Comparison of ENCODE assay signal across 24 cellular contexts in genomic region chr3:116399701-116400261, GRCh38. TPM values are rescaled to one million over a fixed set of nuclear protein-coding genes. Genes with fewer than 3 reads are reported as not detected.
"Had no signal": no experiment of that assay in that cellular context is flagged by ENCODE, and none has a peak within 500 bp of the region (broad histone marks: within the 10 kb centered on the region; RNA-seq: fewer than 3 reads in every experiment).

No MANE protein-coding gene starts in this region.

- H3K27me3 ChIP-seq: left lung, right atrium auricular region, right lobe of liver, tibial nerve, vagina had no signal

- FAIRE-seq: islet of Langerhans, kidney had no signal

- H3K4me3 ChIP-seq: left lung, lung, mucosa of descending colon, right atrium auricular region, right lobe of liver, smooth muscle cell, tibial nerve, vagina had no signal

- H3K9me3 ChIP-seq: mucosa of descending colon, right atrium auricular region, right lobe of liver, tibial nerve, vagina had no signal

- H3K4me2 ChIP-seq: smooth muscle cell had no signal

- H3K36me3 ChIP-seq: left lung, right atrium auricular region, right lobe of liver, tibial nerve, vagina had no signal

- DNase-seq: hypothalamus; immature natural killer cell; kidney; left colon; left lung; midbrain; mucosa of descending colon; naive thymus-derived CD4-positive, alpha-beta T cell; right lobe of liver; stimulated activated CD4-positive, alpha-beta T cell treated with anti-CD3 and anti-CD28 coated beads, Interleukin-1b, Interleukin-23, amount 100 ng/mL, for 48 hours; stimulated activated CD4-positive, alpha-beta T cell treated with anti-CD3 and anti-CD28 coated beads, Interleukin-2, amount 100 ng/mL, for 48 hours; stimulated activated CD4-positive, alpha-beta T cell treated with anti-CD3 and anti-CD28 coated beads, Interleukin-4, amount 100 ng/mL, for 4 hours; stimulated activated CD8-positive, alpha-beta memory T cell treated with anti-CD3 and anti-CD28 coated beads, Interleukin-4, amount 100 ng/mL, for 48 hours; stimulated activated naive CD4-positive, alpha-beta T cell treated with Interleukin-2 at 50 U/mL for 16 hours; stimulated activated naive CD8-positive, alpha-beta T cell treated with anti-CD3 and anti-CD28 coated beads, Interleukin-15, amount 100 ng/mL, for 72 hours; substantia nigra had no signal

- H2AFZ ChIP-seq: parathyroid adenoma had no signal

- H3K79me2 ChIP-seq: parathyroid adenoma had no signal

- H3K4me1 ChIP-seq: left lung, parathyroid adenoma, right atrium auricular region, right lobe of liver, tibial nerve, vagina had no signal

- H3K27ac ChIP-seq: parathyroid adenoma, right atrium auricular region, right lobe of liver, tibial nerve, vagina had no signal

RNA-seq across cellular contexts. Expression of gene LSAMP, which starts 45.5 kb away (rescaled TPM):
- total RNA-seq: naive thymus-derived CD4-positive, alpha-beta T cell; natural killer cell treated with Interleukin-12 subunit alpha and Interleukin-12 subunit beta and Interleukin-15 and Interleukin-18, amount 100 ng/mL, for 72 hours had no signal
